28 cellular contexts compared by ENCODE assay signal in genomic region chr18:26642461-26643348, GRCh38.
A peak's percentile ranks its signal among the peaks of the same experiment; 100 is the strongest.
DNase-seq lines count a peak whose midpoint lies in the region; ATAC-seq lines count a peak whose summit lies in the region.
"Had no signal": no experiment of that assay in that cellular context is flagged by ENCODE, and none has a peak within 500 bp of the region (broad histone marks: within the 10 kb centered on the region; RNA-seq: fewer than 3 reads in every experiment).

No MANE protein-coding gene starts in this region.

- ATAC-seq in HG02852 (IDR thresholded peaks at IDR 0.05; ENCODE audit: unreplicated experiment), result peak; percentile 44
- ATAC-seq: activated CD8-positive, alpha-beta T cell treated with anti-CD3 and anti-CD28 coated beads for 36 hours; activated T-helper 17 cell treated with anti-CD3 and anti-CD28 coated beads, Interleukin-2, amount 50 U/mL, for 72 hours; CD8-positive, alpha-beta T cell; gastroesophageal sphincter; mucosa of descending colon; natural killer cell had no signal

- DNase-seq in AML-193 (lab: John Stamatoyannopoulos, UW) (peak; percentile 69 to 73), NOMO-1 treated with dmso at 0.1 percent for 144 hours (lab: John Stamatoyannopoulos, UW; ENCODE audit: unreplicated experiment) (peak; percentile 76), HK-2 (ENCODE audit: unreplicated experiment) (no peak), HUDEP-2 (lab: John Stamatoyannopoulos, UW; ENCODE audit: unreplicated experiment in 76 of 76) (no peak), NCI-H128 (lab: John Stamatoyannopoulos, UW; ENCODE audit: unreplicated experiment) (no peak)
- no peak for DNase-seq in activated CD8-positive, alpha-beta memory T cell treated with anti-CD3 and anti-CD28 coated beads, Interleukin-2, amount 50 U/mL, for 4 hours
- DNase-seq: activated CD4-positive, alpha-beta T cell treated with anti-CD3 and anti-CD28 coated beads for 1 hour; activated CD8-positive, alpha-beta T cell treated with anti-CD3 and anti-CD28 coated beads for 36 hours; activated naive CD4-positive, alpha-beta T cell treated with anti-CD3 and anti-CD28 coated beads, Interleukin-2, amount 50 U/mL, for 16 hours; brain microvascular endothelial cell; CD8-positive, alpha-beta T cell; cerebellar nuclear complex; IMR-90; mucosa of descending colon; natural killer cell; NCI-H1105; NCI-H2029; NCI-H526; sigmoid colon; stimulated activated CD4-positive, alpha-beta T cell treated with anti-CD3 and anti-CD28 coated beads, Interleukin-12 subunit alpha, Interleukin-12 subunit beta, amount 100 ng/mL, for 4 hours; stimulated activated CD4-positive, alpha-beta T cell treated with anti-CD3 and anti-CD28 coated beads, Interleukin-2, amount 100 ng/mL, for 48 hours; stomach had no signal

- peak overlapping the region; percentile 68 for H3K27ac ChIP-seq in angular gyrus (ENCODE audit: low read depth, low read length)
- H3K27ac ChIP-seq: brain microvascular endothelial cell, gastroesophageal sphincter, hepatocyte, sigmoid colon, SJSA1, stomach had no signal

Comparison
In these comparisons a context has a peak if more than half of its experiments do, and no peak if none do; other contexts are left out.
1. DNase-seq: peak in AML-193 (2 of 2) and NOMO-1 treated with dmso at 0.1 percent for 144 hours (single experiment); none in HK-2 (single experiment), HUDEP-2 (0 of 76), activated CD8-positive, alpha-beta memory T cell treated with anti-CD3 and anti-CD28 coated beads, Interleukin-2, amount 50 U/mL, for 4 hours (single experiment) and NCI-H128 (single experiment).